In the genomic region with DNA sequence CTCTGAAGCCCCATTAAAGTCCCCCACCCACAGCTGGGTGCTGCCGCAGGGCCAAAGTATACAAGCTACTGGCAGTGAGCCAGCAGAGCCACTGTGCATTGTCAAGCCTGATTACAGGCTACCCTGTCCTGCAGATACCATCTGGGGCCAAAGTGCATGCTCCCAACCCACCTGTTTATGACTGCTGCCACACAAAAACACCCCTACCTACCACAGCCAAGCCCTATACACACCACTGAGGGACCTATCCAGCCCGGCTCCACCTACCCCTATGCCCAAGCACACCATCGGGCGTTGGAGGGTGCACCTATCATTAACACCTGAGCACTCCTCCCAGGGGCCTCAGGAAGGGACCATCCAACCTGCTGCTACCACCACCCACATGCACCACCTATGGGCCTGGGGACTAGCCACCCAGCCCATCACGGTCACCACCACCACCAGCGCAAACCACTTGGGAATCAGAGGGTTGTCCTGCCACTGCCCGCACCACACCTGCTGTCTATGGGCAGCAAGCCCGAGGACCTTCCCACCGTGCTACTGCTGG, we compare ENCODE assay signal across 1 cellular context.
TF ChIP-seq lines count a peak whose summit lies in the region.

No MANE protein-coding gene starts in this region.

TF ChIP-seq in K562, 482 proteins besides CTCF, POLR2A, EP300 and RAD21 (continued from another document and continues in another):
- TF ChIP-seq FUS (optimal IDR thresholded peaks at IDR 0.05; ENCODE audit: low read depth, low read length) (no peak), HLTF (IDR thresholded peaks at IDR 0.05) (no peak), SRF (CRISPR knock-in tag; IDR thresholded peaks at IDR 0.05) (no peak), NFATC3 (IDR thresholded peaks at IDR 0.05) (no peak), ZNF263 (CRISPR knock-in tag; IDR thresholded peaks at IDR 0.05; ENCODE audit: borderline replicate concordance) (no peak), MCM2 (IDR thresholded peaks at IDR 0.05; ENCODE audit: low read depth) (no peak), ZNF354B (CRISPR knock-in tag; IDR thresholded peaks at IDR 0.05) (no peak), BCL6 (CRISPR knock-in tag; IDR thresholded peaks at IDR 0.05) (no peak), SUPT5H (IDR thresholded peaks at IDR 0.05) (0 out of 2 replicates have a peak, but pooled peaks have one; percentile 38), L3MBTL2 (IDR thresholded peaks at IDR 0.05) (no peak), COPS2 (conservative IDR thresholded peaks at IDR 0.05) (no peak), OTX1 (CRISPR knock-in tag; IDR thresholded peaks at IDR 0.05) (no peak), ZNF76 (CRISPR knock-in tag; IDR thresholded peaks at IDR 0.05; ENCODE audit: borderline replicate concordance) (no peak), HNRNPH1 (optimal IDR thresholded peaks at IDR 0.05; ENCODE audit: low read depth, low read length) (no peak), NCOA4 (IDR thresholded peaks at IDR 0.05; ENCODE audit: partially characterized antibody) (no peak), BRCA1 (IDR thresholded peaks at IDR 0.05) (no peak), BRCA1 (CRISPR knock-in tag; IDR thresholded peaks at IDR 0.05) (no peak), HBP1 (CRISPR knock-in tag; IDR thresholded peaks at IDR 0.05) (no peak), ZNF347 (CRISPR knock-in tag; IDR thresholded peaks at IDR 0.05; ENCODE audit: low read depth) (no peak), NFE2 (IDR thresholded peaks at IDR 0.05; ENCODE audit: low read depth) (no peak), HMGXB4 (CRISPR knock-in tag; IDR thresholded peaks at IDR 0.05) (no peak), ZNF395 (CRISPR knock-in tag; IDR thresholded peaks at IDR 0.05) (no peak), RBM39 (optimal IDR thresholded peaks at IDR 0.05; ENCODE audit: low read depth, low read length) (no peak), ESRRA (IDR thresholded peaks at IDR 0.05; ENCODE audit: borderline replicate concordance, low read depth) (no peak), ZNF764 (CRISPR knock-in tag; IDR thresholded peaks at IDR 0.05; ENCODE audit: low read depth) (no peak), PURB (CRISPR knock-in tag; IDR thresholded peaks at IDR 0.05; ENCODE audit: low read depth) (no peak), MYNN (IDR thresholded peaks at IDR 0.05) (no peak), MYNN (CRISPR knock-in tag; IDR thresholded peaks at IDR 0.05) (no peak), EZH2 (IDR thresholded peaks at IDR 0.05; ENCODE audit: borderline replicate concordance, low read depth, low read length) (no peak), NUFIP1 (IDR thresholded peaks at IDR 0.05; ENCODE audit: partially characterized antibody) (no peak), KAT8 (IDR thresholded peaks at IDR 0.05; ENCODE audit: low read depth) (no peak), HNRNPL (IDR thresholded peaks at IDR 0.05; ENCODE audit: low read depth, low read length) (no peak), ZBTB11 (CRISPR knock-in tag; IDR thresholded peaks at IDR 0.05) (no peak), MYC (IDR thresholded peaks at IDR 0.05; ENCODE audit: low read depth, low read length) (no peak), MYC (CRISPR knock-in tag; IDR thresholded peaks at IDR 0.05; ENCODE audit: borderline replicate concordance, low read depth) (no peak), POLR2AphosphoS5 (IDR thresholded peaks at IDR 0.05; ENCODE audit: control insufficient read depth, insufficient read depth, low read depth, low read length) (0 out of 2 replicates have a peak, but pooled peaks have one; percentile 20), LCOR (CRISPR knock-in tag; IDR thresholded peaks at IDR 0.05) (no peak), ARID2 (IDR thresholded peaks at IDR 0.05) (no peak), ZNF197 (CRISPR knock-in tag; IDR thresholded peaks at IDR 0.05; ENCODE audit: low read depth) (no peak), ZKSCAN1 (IDR thresholded peaks at IDR 0.05; ENCODE audit: low read depth, low read length) (no peak), CEBPB (tag; IDR thresholded peaks at IDR 0.05) (no peak), PML (IDR thresholded peaks at IDR 0.05; ENCODE audit: low read length) (0 out of 2 replicates have a peak, but pooled peaks have one; percentile 22), ELF1 (tag; IDR thresholded peaks at IDR 0.05) (no peak), RBM22 (IDR thresholded peaks at IDR 0.05; ENCODE audit: low read depth, low read length, poor library complexity, severe bottlenecking) (peak; percentile 45)
- TF ChIP-seq, protein P1, sequence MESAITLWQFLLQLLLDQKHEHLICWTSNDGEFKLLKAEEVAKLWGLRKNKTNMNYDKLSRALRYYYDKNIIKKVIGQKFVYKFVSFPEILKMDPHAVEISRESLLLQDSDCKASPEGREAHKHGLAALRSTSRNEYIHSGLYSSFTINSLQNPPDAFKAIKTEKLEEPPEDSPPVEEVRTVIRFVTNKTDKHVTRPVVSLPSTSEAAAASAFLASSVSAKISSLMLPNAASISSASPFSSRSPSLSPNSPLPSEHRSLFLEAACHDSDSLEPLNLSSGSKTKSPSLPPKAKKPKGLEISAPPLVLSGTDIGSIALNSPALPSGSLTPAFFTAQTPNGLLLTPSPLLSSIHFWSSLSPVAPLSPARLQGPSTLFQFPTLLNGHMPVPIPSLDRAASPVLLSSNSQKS (CRISPR knock-in tag; IDR thresholded peaks at IDR 0.05) = no peak
- TF ChIP-seq, protein P2, sequence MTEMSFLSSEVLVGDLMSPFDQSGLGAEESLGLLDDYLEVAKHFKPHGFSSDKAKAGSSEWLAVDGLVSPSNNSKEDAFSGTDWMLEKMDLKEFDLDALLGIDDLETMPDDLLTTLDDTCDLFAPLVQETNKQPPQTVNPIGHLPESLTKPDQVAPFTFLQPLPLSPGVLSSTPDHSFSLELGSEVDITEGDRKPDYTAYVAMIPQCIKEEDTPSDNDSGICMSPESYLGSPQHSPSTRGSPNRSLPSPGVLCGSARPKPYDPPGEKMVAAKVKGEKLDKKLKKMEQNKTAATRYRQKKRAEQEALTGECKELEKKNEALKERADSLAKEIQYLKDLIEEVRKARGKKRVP (CRISPR knock-in tag; IDR thresholded peaks at IDR 0.05) = no peak
